19 cellular contexts compared by ENCODE assay signal in the genomic region with DNA sequence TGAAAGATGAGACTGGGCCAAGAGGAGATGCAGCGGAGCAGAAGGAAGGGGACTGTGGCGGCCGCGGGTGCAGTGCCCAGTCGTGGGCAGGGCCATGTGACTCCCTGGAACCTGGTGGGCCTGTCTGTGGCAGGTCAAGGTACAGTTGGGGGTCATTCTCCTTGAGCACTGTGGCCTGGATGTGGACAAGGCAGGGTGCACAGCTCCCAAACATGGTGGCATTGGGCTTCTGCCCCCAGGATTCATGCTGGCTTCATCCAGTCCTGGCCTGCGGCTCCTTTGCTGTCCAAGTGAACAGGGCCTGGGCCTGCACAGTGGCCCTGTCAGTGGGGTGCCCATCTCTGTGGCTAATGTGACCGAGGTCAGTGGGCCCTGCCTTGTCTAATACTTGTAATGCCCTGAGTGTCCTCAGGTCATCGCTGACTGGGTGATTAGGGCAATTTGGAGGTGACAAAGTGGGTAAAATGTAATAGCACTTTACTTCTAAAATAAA. TPM values are rescaled to one million over a fixed set of nuclear protein-coding genes. Genes with fewer than 3 reads are reported as not detected.
DNase-seq lines count a peak whose midpoint lies in the region; ATAC-seq and TF ChIP-seq lines count a peak whose summit lies in the region.
"Had no signal": no experiment of that assay in that cellular context is flagged by ENCODE, and none has a peak within 500 bp of the region (broad histone marks: within the 10 kb centered on the region; RNA-seq: fewer than 3 reads in every experiment).

No MANE protein-coding gene starts in this region.

- in situ Hi-C loops in transverse colon (cut with MboI; ENCODE audit: low pct_ligation_motif_present in 1 of 4, low pct_unique_long_range_greater_than_20kb in 1 of 4, low sequenced_read_pairs in 3 of 4) = loop anchor here in 1 of 4 donors (25.0 kb wide), 1 partner anchor 260 kb away; no protein-coding TSS in a partner anchor

- H3K9me3 ChIP-seq in transverse colon = no peaks in the 10 kb centered on the region
- H3K9me3 ChIP-seq: Peyer's patch had no signal

- 94 to 95% methylated on average over 4 to 8 of the region's 8 CpGs for WGBS in transverse colon (ENCODE audit: low coverage in 1 of 2), 2 donors

- H3K4me3 ChIP-seq in dorsolateral prefrontal cortex = no peak overlapping the region
- H3K4me3 ChIP-seq in transverse colon = no peak overlapping the region
- H3K4me3 ChIP-seq: A549, Peyer's patch had no signal

- H3K27me3 ChIP-seq in dorsolateral prefrontal cortex (no peaks in the 10 kb centered on the region), transverse colon (no peaks in the 10 kb centered on the region)
- H3K27me3 ChIP-seq: Peyer's patch had no signal

- no peaks in the 10 kb centered on the region for H3K36me3 ChIP-seq in transverse colon

- ATAC-seq in sciatic nerve = no peak
- ATAC-seq: Right ventricle myocardium inferior had no signal

- H3K27ac ChIP-seq in dorsolateral prefrontal cortex (peak overlapping the region in 30 of 59 donors; percentile 5 to 78 (median 39)), transverse colon (no peak overlapping the region), caudate nucleus (ENCODE audit: low read depth, low read length) (no peak overlapping the region)
- H3K27ac ChIP-seq: A549, Peyer's patch had no signal

- TF ChIP-seq POLR2A in transverse colon (IDR thresholded peaks at IDR 0.05) = no peak

- TF ChIP-seq EP300 in transverse colon (IDR thresholded peaks at IDR 0.05; ENCODE audit: low read depth) = no peak

- intact Hi-C loops in dorsolateral prefrontal cortex (cut with DNase I) = no loop called here
- intact Hi-C loops in sciatic nerve (cut with DNase I) = no loop called here
- intact Hi-C loops in transverse colon (cut with DNase I; ENCODE audit: low total_unique reads) = no loop called here

- peak; percentile 0 for DNase-seq in stimulated activated CD4-positive, alpha-beta T cell treated with anti-CD3 and anti-CD28 coated beads, Interleukin-4, amount 100 ng/mL, for 1 hour
- DNase-seq in stimulated activated CD4-positive, alpha-beta T cell treated with anti-CD3 and anti-CD28 coated beads, Interleukin-4, amount 100 ng/mL, for 24 hours = no peak
- no peak for DNase-seq in dorsolateral prefrontal cortex
- DNase-seq in sciatic nerve (ENCODE audit: low spot score) = peak; percentile 45
- DNase-seq in transverse colon = no peak
- no peak for DNase-seq in caudate nucleus (lab: John Stamatoyannopoulos, UW)
- no peak for DNase-seq in mesenteric fat pad (ENCODE audit: low spot score)
- DNase-seq: EL, GF-D8, Karpas-422, MV-4-11, NCI-H1694, NCI-H2171, NCI-H526 had no signal

- TF ChIP-seq CTCF in dorsolateral prefrontal cortex (IDR thresholded peaks at IDR 0.05 in 54 of 56, conservative IDR thresholded peaks at IDR 0.05 in 2 of 56; ENCODE audit: low read depth in 1 of 56, partially characterized antibody in 56 of 56) (no peak), transverse colon (IDR thresholded peaks at IDR 0.05) (no peak)

- no peaks in the 10 kb centered on the region for H3K4me1 ChIP-seq in transverse colon
- H3K4me1 ChIP-seq: A549, Peyer's patch had no signal

RNA-seq across cellular contexts. Expression of a gene that starts 39.9 kb away (rescaled TPM):
- total RNA-seq in dorsolateral prefrontal cortex (10 to 100 TPM in 5 of 120 experiments, 1 to 10 TPM in 115; 4.0 to 11.0 (median 7.0) TPM), sciatic nerve (7.5 TPM), transverse colon (1 to 10 TPM; 2.6 to 9.4 (median 4.2) TPM), mesenteric fat pad (2.0 TPM)

RNA-seq across cellular contexts. Expression of a gene that starts 41.1 kb away (rescaled TPM):
- 100 to 1,000 TPM; 236 to 675 (median 361) TPM for total RNA-seq in dorsolateral prefrontal cortex
- total RNA-seq in sciatic nerve = 3.4 TPM
- 10 to 100 TPM in 1 of 4 donors, 1 to 10 TPM in 3; 2.2 to 40.6 (median 4.1) TPM for total RNA-seq in transverse colon
- total RNA-seq in mesenteric fat pad = 5.4 TPM
- total RNA-seq: B cell, OCI-LY7 had no signal

Comparison
In these comparisons a context has a peak if more than half of its experiments do, and no peak if none do; other contexts are left out.
1. DNase-seq: peak in stimulated activated CD4-positive, alpha-beta T cell treated with anti-CD3 and anti-CD28 coated beads, Interleukin-4, amount 100 ng/mL, for 1 hour (single experiment) and sciatic nerve (single experiment); none in stimulated activated CD4-positive, alpha-beta T cell treated with anti-CD3 and anti-CD28 coated beads, Interleukin-4, amount 100 ng/mL, for 24 hours (single experiment), dorsolateral prefrontal cortex (0 of 10), transverse colon (single experiment), caudate nucleus (0 of 61) and mesenteric fat pad (single experiment).
2. H3K27ac ChIP-seq: peak in dorsolateral prefrontal cortex (30 of 59); none in transverse colon (0 of 4) and caudate nucleus (single experiment).
3. RNA of a gene that starts 41.1 kb away (total RNA-seq): 236 to 675 TPM in dorsolateral prefrontal cortex; 5.4 TPM in mesenteric fat pad (single experiment), 2.2 to 40.6 TPM in transverse colon and 3.4 TPM in sciatic nerve (single experiment); every median in the first group is over 4 times any median in the second.